1 cellular context compared by ENCODE assay signal in genomic region chr11:1772270-1773130, GRCh38.
A peak's percentile ranks its signal among the peaks of the same experiment; 100 is the strongest.
TF ChIP-seq lines count a peak whose summit lies in the region.

No MANE protein-coding gene starts in this region.

TF ChIP-seq in HepG2, 621 proteins besides CTCF, POLR2A, EP300 and RAD21 (continued from another document):
- TF ChIP-seq MAFF (IDR thresholded peaks at IDR 0.05; ENCODE audit: low read depth, low read length): peak; percentile 29; the same call in 1 of the 2 replicates
- TF ChIP-seq NFE2L2 (IDR thresholded peaks at IDR 0.05; ENCODE audit: low read length): peak; percentile 79
- TF ChIP-seq HOXA7 (CRISPR knock-in tag; IDR thresholded peaks at IDR 0.05): no peak
- peak; percentile 19; the same call in 1 of the 2 replicates for TF ChIP-seq SAP130 (CRISPR knock-in tag; IDR thresholded peaks at IDR 0.05; ENCODE audit: low read depth)
- TF ChIP-seq MAFG (CRISPR knock-in tag; IDR thresholded peaks at IDR 0.05): peak; percentile 87
- TF ChIP-seq GATAD2A (CRISPR knock-in tag; IDR thresholded peaks at IDR 0.05): 0 out of 2 replicates have a peak, but pooled peaks have one; percentile 22
- TF ChIP-seq FOSL2 (CRISPR knock-in tag; IDR thresholded peaks at IDR 0.05): peak; percentile 83
- peak; percentile 71; the same call in 1 of the 2 replicates for TF ChIP-seq NFE2 (CRISPR knock-in tag; IDR thresholded peaks at IDR 0.05)
- no peak for TF ChIP-seq ZSCAN9 (CRISPR knock-in tag; IDR thresholded peaks at IDR 0.05; ENCODE audit: borderline replicate concordance)
